27 cellular contexts compared by ENCODE assay signal in genomic region chr16:69141936-69142335, GRCh38.
"Had no signal": no experiment of that assay in that cellular context is flagged by ENCODE, and none has a peak within 500 bp of the region (broad histone marks: within the 10 kb centered on the region; RNA-seq: fewer than 3 reads in every experiment).

No MANE protein-coding gene starts in this region.

- ATAC-seq: activated T-cell treated with anti-CD3 and anti-CD28 coated beads, Interleukin-2, amount 50 U/mL, for 4 hours; body of pancreas; K562; Panc1; Right ventricle myocardium inferior; T-cell had no signal

- H3K4me3 Mint-ChIP-seq: activated CD4-positive, alpha-beta memory T cell treated with anti-CD3 and anti-CD28 coated beads for 36 hours; activated CD4-positive, alpha-beta T cell treated with anti-CD3 and anti-CD28 coated beads, Interleukin-2, amount 10 ng/mL, durations not matched to agents 7 days and 5 days; activated naive CD4-positive, alpha-beta T cell treated with anti-CD3 and anti-CD28 coated beads for 36 hours; activated naive CD8-positive, alpha-beta T cell; activated T-cell treated with anti-CD3 and anti-CD28 coated beads, Interleukin-2, amount 50 U/mL, for 4 hours; T-cell had no signal

- H3K9me3 Mint-ChIP-seq: activated CD4-positive, alpha-beta memory T cell treated with anti-CD3 and anti-CD28 coated beads for 36 hours; activated CD4-positive, alpha-beta T cell treated with anti-CD3 and anti-CD28 coated beads, Interleukin-2, amount 10 ng/mL, durations not matched to agents 7 days and 5 days; activated naive CD4-positive, alpha-beta T cell treated with anti-CD3 and anti-CD28 coated beads for 36 hours; activated T-cell treated with anti-CD3 and anti-CD28 coated beads, Interleukin-2, amount 50 U/mL, for 4 hours; T-cell had no signal

- H3K27ac Mint-ChIP-seq: activated CD4-positive, alpha-beta memory T cell treated with anti-CD3 and anti-CD28 coated beads for 36 hours; activated CD4-positive, alpha-beta T cell treated with anti-CD3 and anti-CD28 coated beads, Interleukin-2, amount 10 ng/mL, durations not matched to agents 7 days and 5 days; activated naive CD4-positive, alpha-beta T cell treated with anti-CD3 and anti-CD28 coated beads for 36 hours; activated naive CD8-positive, alpha-beta T cell; T-cell had no signal

- H3K27me3 Mint-ChIP-seq: activated CD4-positive, alpha-beta memory T cell treated with anti-CD3 and anti-CD28 coated beads for 36 hours; activated CD4-positive, alpha-beta T cell treated with anti-CD3 and anti-CD28 coated beads, Interleukin-2, amount 10 ng/mL, durations not matched to agents 7 days and 5 days; activated naive CD8-positive, alpha-beta T cell; T-cell had no signal

- DNase-seq: activated CD4-positive, alpha-beta memory T cell treated with anti-CD3 and anti-CD28 coated beads for 36 hours; activated CD4-positive, alpha-beta T cell treated with anti-CD3 and anti-CD28 coated beads, Interleukin-2, amount 10 ng/mL, durations not matched to agents 7 days and 5 days; activated CD4-positive, CD25-positive, alpha-beta regulatory T cell; activated CD8-positive, alpha-beta memory T cell treated with anti-CD3 and anti-CD28 coated beads for 24 hours; activated effector memory CD4-positive, alpha-beta T cell treated with anti-CD3 and anti-CD28 coated beads, Interleukin-2, amount 50 U/mL, for 16 hours; activated naive CD4-positive, alpha-beta T cell treated with anti-CD3 and anti-CD28 coated beads for 36 hours; activated T-cell treated with anti-CD3 and anti-CD28 coated beads, Interleukin-2, amount 50 U/mL, for 4 hours; aorta; body of pancreas; Karpas-422; NCI-H1105 treated with DMSO at 0.1 percent for 48 hours; NCI-H1436 treated with DMSO at 0.1 percent for 48 hours; NCI-H187; NCI-H2081; NCI-H510A treated with DMSO at 0.1 percent for 48 hours; NCI-H69; NK-92 treated with Interleukin-12 subunit alpha and Interleukin-12 subunit beta, amount 100 ng/mL, for 24 hours; OCI-M1; RPMI8226; T-cell; T-helper 2 cell; T1000 had no signal

- H3K4me3 ChIP-seq: body of pancreas, K562, SK-N-MC had no signal
